ENCODE assay signal across 18 cellular contexts in the genomic region with DNA sequence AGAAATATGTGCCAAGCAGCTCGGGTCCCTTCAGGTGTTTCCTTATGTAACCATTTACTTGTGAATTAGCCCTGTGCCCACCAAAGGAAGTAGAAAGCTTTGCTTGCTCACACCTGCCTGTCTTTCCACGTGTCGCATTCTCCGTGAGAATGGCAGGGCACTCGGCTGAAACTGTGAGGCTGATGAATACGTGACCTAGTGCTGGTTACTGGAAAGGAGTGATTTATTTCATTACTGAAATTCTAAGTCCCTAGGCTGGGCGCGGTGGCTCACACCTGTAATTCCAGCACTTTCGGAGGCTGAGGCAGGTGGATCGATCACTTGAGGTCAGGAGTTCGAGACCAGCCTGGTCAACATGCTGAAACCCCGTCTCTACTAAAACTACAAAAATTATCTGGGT. TPM values are rescaled to one million over a fixed set of nuclear protein-coding genes. Genes with fewer than 3 reads are reported as not detected.
DNase-seq lines count a peak whose midpoint lies in the region.
"Had no signal": no experiment of that assay in that cellular context is flagged by ENCODE, and none has a peak within 500 bp of the region (broad histone marks: within the 10 kb centered on the region; RNA-seq: fewer than 3 reads in every experiment).

No MANE protein-coding gene starts in this region.

- no peak overlapping the region for H3K27ac Mint-ChIP-seq in activated CD4-positive, alpha-beta memory T cell treated with anti-CD3 and anti-CD28 coated beads for 36 hours
- no peak overlapping the region for H3K27ac Mint-ChIP-seq in activated CD4-positive, alpha-beta memory T cell treated with anti-CD3 and anti-CD28 coated beads, Interleukin-2, amount 10 ng/mL, durations not matched to agents 7 days and 5 days
- H3K27ac Mint-ChIP-seq: B cell; CD4-positive, alpha-beta T cell; IgD-negative memory B cell had no signal

- H3K9me3 Mint-ChIP-seq in activated CD4-positive, alpha-beta memory T cell treated with anti-CD3 and anti-CD28 coated beads for 36 hours = no peaks in the 10 kb centered on the region
- H3K9me3 Mint-ChIP-seq in activated CD4-positive, alpha-beta memory T cell treated with anti-CD3 and anti-CD28 coated beads, Interleukin-2, amount 10 ng/mL, durations not matched to agents 7 days and 5 days = no peaks in the 10 kb centered on the region
- H3K9me3 Mint-ChIP-seq: CD4-positive, alpha-beta T cell; IgD-negative memory B cell had no signal

- no peak overlapping the region for H3K9ac ChIP-seq in Karpas-422 (ENCODE audit: low read length)
- H3K9ac ChIP-seq: GM23248 had no signal

- H3K4me3 ChIP-seq in Karpas-422 (ENCODE audit: low read length) = no peak overlapping the region
- H3K4me3 ChIP-seq: GM23248, HAP-1 had no signal

- no peaks in the 10 kb centered on the region for H3K9me2 ChIP-seq in Karpas-422 (replicated peaks; ENCODE audit: insufficient read depth, low read length)

- peak; percentile 33 for DNase-seq in activated CD4-positive, alpha-beta memory T cell treated with anti-CD3 and anti-CD28 coated beads for 36 hours
- no peak for DNase-seq in activated CD4-positive, alpha-beta memory T cell treated with anti-CD3 and anti-CD28 coated beads, Interleukin-2, amount 10 ng/mL, durations not matched to agents 7 days and 5 days
- DNase-seq in Karpas-422 = peak; percentile 28
- DNase-seq in kidney tubule cell (ENCODE audit: low spot score) = peak; percentile 4
- DNase-seq in stimulated activated CD8-positive, alpha-beta memory T cell treated with anti-CD3 and anti-CD28 coated beads, Interleukin-4, amount 100 ng/mL, for 48 hours = peak; percentile 29
- DNase-seq in KG1 (lab: John Stamatoyannopoulos, UW) = no peak
- no peak for DNase-seq in mucosa of gallbladder (ENCODE audit: low spot score)
- no peak for DNase-seq in stimulated activated naive CD4-positive, alpha-beta T cell treated with Interleukin-2 at 50 U/mL for 16 hours (lab: John Stamatoyannopoulos, UW)
- DNase-seq: Caco-2; CD4-positive, alpha-beta T cell; GM23248 had no signal

- no peaks in the 10 kb centered on the region for H4K20me1 ChIP-seq in Karpas-422 (ENCODE audit: insufficient read depth, low read depth, low read length)

- no peak overlapping the region for H3K27ac ChIP-seq in Karpas-422 (ENCODE audit: low read length)
- H3K27ac ChIP-seq: C4-2B, GM23248 had no signal

- H3K4me2 ChIP-seq in Karpas-422 (ENCODE audit: low read depth, low read length, poor library complexity, severe bottlenecking) = no peak overlapping the region

- POLR2A ChIA-PET in activated CD4-positive, alpha-beta memory T cell treated with anti-CD3 and anti-CD28 coated beads for 36 hours (lab: Charles Lee) = no interaction called here
- POLR2A ChIA-PET in activated CD4-positive, alpha-beta memory T cell treated with anti-CD3 and anti-CD28 coated beads, Interleukin-2, amount 10 ng/mL, durations not matched to agents 7 days and 5 days (lab: Charles Lee) = no interaction called here

- H2AFZ ChIP-seq in Karpas-422 (ENCODE audit: low read length) = no peak overlapping the region
- H2AFZ ChIP-seq: GM23248 had no signal

- H3K27me3 ChIP-seq in Karpas-422 (ENCODE audit: low read length) = no peaks in the 10 kb centered on the region

- intact Hi-C loops in activated CD4-positive, alpha-beta memory T cell treated with anti-CD3 and anti-CD28 coated beads for 36 hours (cut with micrococcal nuclease) = no loop called here

- CTCF ChIA-PET in activated CD4-positive, alpha-beta memory T cell treated with anti-CD3 and anti-CD28 coated beads for 36 hours (lab: Charles Lee) = interaction anchor here (2.4 kb wide), 1 partner anchor 178 kb away, joined by 9 read pairs; a partner anchor contains a TSS
- CTCF ChIA-PET in activated CD4-positive, alpha-beta memory T cell treated with anti-CD3 and anti-CD28 coated beads, Interleukin-2, amount 10 ng/mL, durations not matched to agents 7 days and 5 days (lab: Charles Lee) = interaction anchor here (1.3 kb wide), 1 partner anchor 36 kb away, joined by 5 read pairs; no protein-coding TSS in a partner anchor

- H3K4me1 Mint-ChIP-seq in activated CD4-positive, alpha-beta memory T cell treated with anti-CD3 and anti-CD28 coated beads for 36 hours (ENCODE audit: low read depth) = peaks cover 5% of the 10 kb centered on the region
- H3K4me1 Mint-ChIP-seq in activated CD4-positive, alpha-beta memory T cell treated with anti-CD3 and anti-CD28 coated beads, Interleukin-2, amount 10 ng/mL, durations not matched to agents 7 days and 5 days = no peaks in the 10 kb centered on the region

- no peaks in the 10 kb centered on the region for H3K36me3 Mint-ChIP-seq in activated CD4-positive, alpha-beta memory T cell treated with anti-CD3 and anti-CD28 coated beads for 36 hours
- H3K36me3 Mint-ChIP-seq in activated CD4-positive, alpha-beta memory T cell treated with anti-CD3 and anti-CD28 coated beads, Interleukin-2, amount 10 ng/mL, durations not matched to agents 7 days and 5 days (ENCODE audit: low read depth) = no peaks in the 10 kb centered on the region
- H3K36me3 Mint-ChIP-seq: IgD-negative memory B cell had no signal

- peaks cover 1% of the 10 kb centered on the region for H3K27me3 Mint-ChIP-seq in activated CD4-positive, alpha-beta memory T cell treated with anti-CD3 and anti-CD28 coated beads for 36 hours
- H3K27me3 Mint-ChIP-seq in activated CD4-positive, alpha-beta memory T cell treated with anti-CD3 and anti-CD28 coated beads, Interleukin-2, amount 10 ng/mL, durations not matched to agents 7 days and 5 days = peaks cover 9% of the 10 kb centered on the region
- H3K27me3 Mint-ChIP-seq: CD4-positive, alpha-beta T cell had no signal

- H3K9me3 ChIP-seq in Karpas-422 (ENCODE audit: low read length) = no peaks in the 10 kb centered on the region
- H3K9me3 ChIP-seq: Caco-2, HAP-1 had no signal

- H3K79me2 ChIP-seq in Karpas-422 (ENCODE audit: low read length) = no peaks in the 10 kb centered on the region

- H3K4me1 ChIP-seq in Karpas-422 (ENCODE audit: low read length) = no peaks in the 10 kb centered on the region
- H3K4me1 ChIP-seq: Caco-2, HAP-1 had no signal

- no peaks in the 10 kb centered on the region for H3K36me3 ChIP-seq in Karpas-422 (ENCODE audit: insufficient read depth, low read length)
- H3K36me3 ChIP-seq: HAP-1 had no signal

- H3K4me3 Mint-ChIP-seq in activated CD4-positive, alpha-beta memory T cell treated with anti-CD3 and anti-CD28 coated beads for 36 hours = no peak overlapping the region
- H3K4me3 Mint-ChIP-seq in activated CD4-positive, alpha-beta memory T cell treated with anti-CD3 and anti-CD28 coated beads, Interleukin-2, amount 10 ng/mL, durations not matched to agents 7 days and 5 days = no peak overlapping the region
- H3K4me3 Mint-ChIP-seq: B cell; CD4-positive, alpha-beta T cell; IgD-negative memory B cell had no signal

RNA-seq across cellular contexts. Expression of a gene that starts 45.9 kb away (rescaled TPM):
- not detected for total RNA-seq in activated CD4-positive, alpha-beta memory T cell treated with anti-CD3 and anti-CD28 coated beads for 36 hours
- not detected for total RNA-seq in activated CD4-positive, alpha-beta memory T cell treated with anti-CD3 and anti-CD28 coated beads, Interleukin-2, amount 10 ng/mL, durations not matched to agents 7 days and 5 days
- not detected in 2 replicates for total RNA-seq in Karpas-422 (2014; rRNA removed; shearing (Covaris generic); ENCODE audit: low replicate concordance)
- total RNA-seq in mucosa of gallbladder = not detected
- total RNA-seq: A172; B cell; Caco-2; CD4-positive, alpha-beta T cell; GM23248; H4; HepG2 had no signal

Comparison
In these comparisons a context has a peak if more than half of its experiments do, and no peak if none do; other contexts are left out.
1. DNase-seq: peak in activated CD4-positive, alpha-beta memory T cell treated with anti-CD3 and anti-CD28 coated beads for 36 hours (single experiment), Karpas-422 (single experiment), kidney tubule cell (single experiment) and stimulated activated CD8-positive, alpha-beta memory T cell treated with anti-CD3 and anti-CD28 coated beads, Interleukin-4, amount 100 ng/mL, for 48 hours (single experiment); none in activated CD4-positive, alpha-beta memory T cell treated with anti-CD3 and anti-CD28 coated beads, Interleukin-2, amount 10 ng/mL, durations not matched to agents 7 days and 5 days (single experiment), KG1 (single experiment), mucosa of gallbladder (single experiment) and stimulated activated naive CD4-positive, alpha-beta T cell treated with Interleukin-2 at 50 U/mL for 16 hours (single experiment).